In the genomic region with DNA sequence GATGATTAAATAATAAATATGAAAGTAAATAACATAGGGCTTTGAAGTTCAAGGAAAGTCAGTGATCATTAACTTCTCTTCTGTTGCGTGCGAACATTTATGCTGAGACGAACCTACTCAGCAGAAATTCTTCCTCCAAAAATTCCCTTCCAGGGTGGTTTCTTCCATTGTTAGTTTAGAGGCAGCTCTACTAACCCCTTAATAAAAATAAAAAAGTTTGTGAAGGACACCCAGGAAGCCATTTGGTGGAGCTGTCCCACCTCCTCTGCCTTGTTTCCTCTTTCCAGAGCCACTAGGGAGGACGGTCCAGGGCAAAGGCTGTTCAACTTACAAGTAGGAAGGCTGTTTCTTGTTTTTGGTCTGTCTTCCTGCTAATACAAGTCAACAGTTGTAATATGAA, we compare ENCODE assay signal across 8 cellular contexts. TPM values are rescaled to one million over a fixed set of nuclear protein-coding genes. Genes with fewer than 3 reads are reported as not detected.
A peak's percentile ranks its signal among the peaks of the same experiment; 100 is the strongest.
DNase-seq lines count a peak whose midpoint lies in the region; TF ChIP-seq lines count a peak whose summit lies in the region.
"Had no signal": no experiment of that assay in that cellular context is flagged by ENCODE, and none has a peak within 500 bp of the region (broad histone marks: within the 10 kb centered on the region; RNA-seq: fewer than 3 reads in every experiment).

No MANE protein-coding gene starts in this region.

- no peaks in the 10 kb centered on the region for H3K9me3 ChIP-seq in esophagus squamous epithelium

- no peaks in the 10 kb centered on the region for H3K79me1 ChIP-seq in mesendoderm (ENCODE audit: low read length)

- H3K23ac ChIP-seq in mesendoderm (ENCODE audit: low read length): no peak overlapping the region

- no peak overlapping the region for H3K4me2 ChIP-seq in mesendoderm (ENCODE audit: low read length)

- peaks cover 27% of the 10 kb centered on the region for H3K4me1 Mint-ChIP-seq in activated CD4-positive, alpha-beta memory T cell treated with anti-CD3 and anti-CD28 coated beads for 36 hours (ENCODE audit: low read depth)

- H3K4ac ChIP-seq in mesendoderm (ENCODE audit: low read depth, low read length): no peak overlapping the region

- H3K27ac ChIP-seq in mesendoderm (ENCODE audit: low read depth, low read length): no peak overlapping the region
- H3K27ac ChIP-seq in esophagus squamous epithelium: no peak overlapping the region
- H3K27ac ChIP-seq: SK-N-MC had no signal

- H3K9me3 Mint-ChIP-seq in activated CD4-positive, alpha-beta memory T cell treated with anti-CD3 and anti-CD28 coated beads for 36 hours: no peaks in the 10 kb centered on the region

- peak overlapping the region; percentile 52 for H3K18ac ChIP-seq in mesendoderm (ENCODE audit: low read length)

- no peak overlapping the region for H4K5ac ChIP-seq in mesendoderm (ENCODE audit: low read length)

- H3K36me3 ChIP-seq in mesendoderm (ENCODE audit: control insufficient read depth, insufficient read depth, low read length) (no peaks in the 10 kb centered on the region), esophagus squamous epithelium (no peaks in the 10 kb centered on the region)

- H2BK5ac ChIP-seq in mesendoderm (ENCODE audit: low read length): no peak overlapping the region

- peaks cover 19% of the 10 kb centered on the region for H3K79me2 ChIP-seq in mesendoderm (ENCODE audit: control insufficient read depth, insufficient read depth, low read length)

- H3K27ac Mint-ChIP-seq in activated CD4-positive, alpha-beta memory T cell treated with anti-CD3 and anti-CD28 coated beads for 36 hours: no peak overlapping the region

- no peak for TF ChIP-seq POLR2A in esophagus squamous epithelium (IDR thresholded peaks at IDR 0.05)

- in situ Hi-C loops in Caki2 (cut with HindIII; ENCODE audit: low pct_unique_long_range_greater_than_20kb, low sequenced_read_pairs): no loop called here

- CTCF ChIA-PET in activated CD4-positive, alpha-beta memory T cell treated with anti-CD3 and anti-CD28 coated beads for 36 hours (lab: Charles Lee): interaction anchor here (0.8 to 1.5 kb wide), 2 partner anchors 18 to 65 kb away, joined by 3 to 6 read pairs; no protein-coding TSS in a partner anchor

- no peak overlapping the region for H2AK5ac ChIP-seq in mesendoderm (ENCODE audit: low read length)

- POLR2A ChIA-PET in activated CD4-positive, alpha-beta memory T cell treated with anti-CD3 and anti-CD28 coated beads for 36 hours (lab: Charles Lee): no interaction called here

- no CpG with 5 or more reads among the region's 4 CpGs for WGBS in mesendoderm (ENCODE audit: extremely low coverage, insufficient coverage, low lambda C conversion rate)
- WGBS in esophagus squamous epithelium, 2 donors: 83 to 88% methylated on average over 4 of the region's 4 CpGs

- no peak overlapping the region for H4K8ac ChIP-seq in mesendoderm (ENCODE audit: low read depth, low read length)

- TF ChIP-seq CTCF in esophagus squamous epithelium (IDR thresholded peaks at IDR 0.05): no peak

- peak; percentile 58 for DNase-seq in Caki2 (ENCODE audit: low read depth)
- no peak for DNase-seq in Jurkat, Clone E6-1 (ENCODE audit: low read depth, low spot score)
- DNase-seq in SW480 (ENCODE audit: low spot score): peak; percentile 4
- peak; percentile 73 for DNase-seq in mesendoderm
- no peak for DNase-seq in effector CD4-positive, alpha-beta T cell
- no peak for DNase-seq in activated CD4-positive, alpha-beta memory T cell treated with anti-CD3 and anti-CD28 coated beads for 36 hours
- DNase-seq in esophagus squamous epithelium (lab: John Stamatoyannopoulos, UW): no peak

- intact Hi-C loops in activated CD4-positive, alpha-beta memory T cell treated with anti-CD3 and anti-CD28 coated beads for 36 hours (cut with micrococcal nuclease): loop anchor here (5.0 kb wide), 3 partner anchors 65 to 480 kb away; no protein-coding TSS in a partner anchor
- intact Hi-C loops in esophagus squamous epithelium (cut with DNase I): no loop called here

- no peaks in the 10 kb centered on the region for H3K27me3 ChIP-seq in mesendoderm (ENCODE audit: insufficient read depth, low read length, poor library complexity)
- H3K27me3 ChIP-seq in esophagus squamous epithelium: no peaks in the 10 kb centered on the region

- H3K9ac ChIP-seq in mesendoderm (ENCODE audit: low read length): peak overlapping the region; percentile 95

- peaks cover 9% of the 10 kb centered on the region for H3K4me1 ChIP-seq in mesendoderm (ENCODE audit: control insufficient read depth, low read depth, low read length)
- H3K4me1 ChIP-seq in esophagus squamous epithelium: peaks cover 0 to 30% (median 10%) of the 10 kb centered on the region in 3 donors

- no peak overlapping the region for H3K4me3 Mint-ChIP-seq in activated CD4-positive, alpha-beta memory T cell treated with anti-CD3 and anti-CD28 coated beads for 36 hours

- peaks cover 17% of the 10 kb centered on the region for H3K36me3 Mint-ChIP-seq in activated CD4-positive, alpha-beta memory T cell treated with anti-CD3 and anti-CD28 coated beads for 36 hours

- H3K56ac ChIP-seq in mesendoderm (ENCODE audit: low read length): peak overlapping the region; percentile 78

- H3K4me3 ChIP-seq in Jurkat, Clone E6-1 (ENCODE audit: low read length): peak overlapping the region; percentile 56
- H3K4me3 ChIP-seq in mesendoderm (ENCODE audit: low read length): no peak overlapping the region
- no peak overlapping the region for H3K4me3 ChIP-seq in esophagus squamous epithelium

- no peaks in the 10 kb centered on the region for H3K27me3 Mint-ChIP-seq in activated CD4-positive, alpha-beta memory T cell treated with anti-CD3 and anti-CD28 coated beads for 36 hours

- H2BK120ac ChIP-seq in mesendoderm (ENCODE audit: low read depth, low read length): peak overlapping the region; percentile 36

- no peak overlapping the region for H2BK15ac ChIP-seq in mesendoderm (replicated peaks; ENCODE audit: low read depth)

RNA-seq across cellular contexts. Expression of gene SMAD2, which starts 2.1 kb away (rescaled TPM):
- total RNA-seq in Caki2 (2014; rRNA removed; shearing (Covaris generic); ENCODE audit: low replicate concordance): 40.4 and 48.9 TPM in 2 replicates
- polyA plus RNA-seq in Jurkat, Clone E6-1 (2012; ENCODE audit: insufficient read depth, insufficient read length): 100 TPM
- polyA plus RNA-seq in mesendoderm (2013, experiment 1 of 2): 51.5 TPM
- 53.8 TPM for polyA plus RNA-seq in mesendoderm (2013, experiment 2 of 2)
- 100 to 1,000 TPM; 215 to 222 TPM for total RNA-seq in activated CD4-positive, alpha-beta memory T cell treated with anti-CD3 and anti-CD28 coated beads for 36 hours
- total RNA-seq in esophagus squamous epithelium: 10 to 100 TPM; 38.1 to 67.7 (median 42.4) TPM

Comparison
In these comparisons a context has a peak if more than half of its experiments do, and no peak if none do; other contexts are left out.
1. DNase-seq: peak in Caki2 (single experiment), SW480 (single experiment) and mesendoderm (single experiment); none in Jurkat, Clone E6-1 (single experiment), effector CD4-positive, alpha-beta T cell (single experiment), activated CD4-positive, alpha-beta memory T cell treated with anti-CD3 and anti-CD28 coated beads for 36 hours (single experiment) and esophagus squamous epithelium (single experiment).